In genomic region chr3:37471425-37471824, GRCh38 we compare ENCODE assay signal across 9 cellular contexts. TPM values are rescaled to one million over a fixed set of nuclear protein-coding genes. Genes with fewer than 3 reads are reported as not detected.
"Had no signal": no experiment of that assay in that cellular context is flagged by ENCODE, and none has a peak within 500 bp of the region (broad histone marks: within the 10 kb centered on the region; RNA-seq: fewer than 3 reads in every experiment).

No MANE protein-coding gene starts in this region.

- ATAC-seq: GM23338, HCT116 had no signal

- H3K9me3 ChIP-seq: HAP-1 had no signal

- H3K4me1 ChIP-seq: HAP-1 had no signal

- DNase-seq: GM23248, GOT3, H7, H9, HCEC 1CT, HFFc6 had no signal

- H3K27ac ChIP-seq: GM23248 had no signal

- H3K9ac ChIP-seq: GM23248 had no signal

- H3K4me2 ChIP-seq: GM23338 had no signal

- H2AFZ ChIP-seq: GM23248, GM23338 had no signal

- H3K36me3 ChIP-seq: HAP-1 had no signal

- H3K4me3 ChIP-seq: GM23248, GM23338, HAP-1 had no signal

RNA-seq across cellular contexts. Expression of gene ITGA9, which starts 19.5 kb away (rescaled TPM):
- total RNA-seq: HFFc6 had no signal
- polyA plus RNA-seq: GM23248 had no signal
